In the genomic region with DNA sequence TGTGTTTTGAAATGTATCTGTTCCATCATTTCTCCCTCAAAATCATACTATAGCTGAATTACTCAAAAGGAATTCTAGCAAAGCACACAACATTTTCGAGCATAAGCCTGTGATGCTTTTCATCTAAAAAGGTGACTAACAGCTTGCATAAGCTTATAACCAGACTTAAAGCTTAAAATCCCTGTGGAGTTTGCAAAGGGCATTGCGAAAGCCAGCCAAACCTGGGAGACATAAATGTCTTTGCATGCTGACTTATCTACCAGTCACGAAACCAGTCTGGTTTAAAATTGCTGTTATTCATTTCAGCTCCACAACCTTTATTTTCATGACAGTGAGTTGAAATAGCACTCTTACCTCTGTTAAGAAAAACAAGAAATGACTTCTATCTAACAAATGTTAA, we compare ENCODE assay signal across 15 cellular contexts. TPM values are rescaled to one million over a fixed set of nuclear protein-coding genes. Genes with fewer than 3 reads are reported as not detected.
DNase-seq lines count a peak whose midpoint lies in the region; ATAC-seq and TF ChIP-seq lines count a peak whose summit lies in the region.
"Had no signal": no experiment of that assay in that cellular context is flagged by ENCODE, and none has a peak within 500 bp of the region (broad histone marks: within the 10 kb centered on the region; RNA-seq: fewer than 3 reads in every experiment).

No MANE protein-coding gene starts in this region.

- H3K36me3 ChIP-seq in brain microvascular endothelial cell (replicated peaks), result no peaks in the 10 kb centered on the region
- H3K36me3 ChIP-seq: esophagus muscularis mucosa, left ventricle myocardium inferior had no signal

- no peak overlapping the region for H3K27ac ChIP-seq in brain microvascular endothelial cell
- H3K27ac ChIP-seq: esophagus muscularis mucosa, HL-60, left ventricle myocardium inferior had no signal

- no peak overlapping the region for H3K4me3 Mint-ChIP-seq in stimulated activated naive B cell treated with anti-CD40 and anti-IgM and Interleukin-4, amounts not matched to agents 10 μg/mL and 1 μg/mL and 100 μg/mL, for 72 hours
- H3K4me3 Mint-ChIP-seq: CD4-positive, CD25-positive, alpha-beta regulatory T cell had no signal

- no peak for ATAC-seq in left lobe of liver
- ATAC-seq in HG03159 (IDR thresholded peaks at IDR 0.05; ENCODE audit: unreplicated experiment), result no peak
- no peak for ATAC-seq in stimulated activated naive B cell treated with anti-CD40 and anti-IgM and Interleukin-4, amounts not matched to agents 10 μg/mL and 1 μg/mL and 100 μg/mL, for 72 hours (replicated peaks)

- H3K27me3 ChIP-seq in brain microvascular endothelial cell (replicated peaks), result no peaks in the 10 kb centered on the region
- H3K27me3 ChIP-seq: esophagus muscularis mucosa had no signal

- TF ChIP-seq CTCF in brain microvascular endothelial cell (IDR thresholded peaks at IDR 0.05; ENCODE audit: low read depth, low read length, missing control alignments), result no peak

- peak; percentile 45 for DNase-seq in AG08396 (ENCODE audit: low spot score)
- DNase-seq in M059J (ENCODE audit: low read depth), result peak; percentile 73
- DNase-seq in brain microvascular endothelial cell, result peak; percentile 76
- DNase-seq in iris pigment epithelial cell (ENCODE audit: low read depth), result peak; percentile 97
- DNase-seq in left lobe of liver (ENCODE audit: low spot score), result no peak
- no peak for DNase-seq in DMS53 treated with DMSO at 0.1 percent for 48 hours (lab: John Stamatoyannopoulos, UW; ENCODE audit: unreplicated experiment)
- no peak for DNase-seq in stimulated activated naive B cell treated with anti-CD40 and anti-IgM and Interleukin-4, amounts not matched to agents 10 μg/mL and 1 μg/mL and 100 μg/mL, for 72 hours
- DNase-seq: amygdala; CD4-positive, CD25-positive, alpha-beta regulatory T cell; left ventricle myocardium inferior; occipital lobe; stimulated activated CD4-positive, alpha-beta T cell treated with anti-CD3 and anti-CD28 coated beads, Interleukin-4, amount 100 ng/mL, for 24 hours had no signal

- H3K36me3 Mint-ChIP-seq in stimulated activated naive B cell treated with anti-CD40 and anti-IgM and Interleukin-4, amounts not matched to agents 10 μg/mL and 1 μg/mL and 100 μg/mL, for 72 hours, result no peaks in the 10 kb centered on the region

- H3K27me3 Mint-ChIP-seq in stimulated activated naive B cell treated with anti-CD40 and anti-IgM and Interleukin-4, amounts not matched to agents 10 μg/mL and 1 μg/mL and 100 μg/mL, for 72 hours, result no peaks in the 10 kb centered on the region

- H3K9me3 Mint-ChIP-seq in stimulated activated naive B cell treated with anti-CD40 and anti-IgM and Interleukin-4, amounts not matched to agents 10 μg/mL and 1 μg/mL and 100 μg/mL, for 72 hours, result no peaks in the 10 kb centered on the region
- H3K9me3 Mint-ChIP-seq: CD4-positive, CD25-positive, alpha-beta regulatory T cell had no signal

- H3K27ac Mint-ChIP-seq in stimulated activated naive B cell treated with anti-CD40 and anti-IgM and Interleukin-4, amounts not matched to agents 10 μg/mL and 1 μg/mL and 100 μg/mL, for 72 hours, result no peak overlapping the region
- H3K27ac Mint-ChIP-seq: CD4-positive, CD25-positive, alpha-beta regulatory T cell had no signal

- no peaks in the 10 kb centered on the region for H3K4me1 Mint-ChIP-seq in stimulated activated naive B cell treated with anti-CD40 and anti-IgM and Interleukin-4, amounts not matched to agents 10 μg/mL and 1 μg/mL and 100 μg/mL, for 72 hours

- H3K4me3 ChIP-seq in brain microvascular endothelial cell (ENCODE audit: low read depth, low read length), result no peak overlapping the region
- H3K4me3 ChIP-seq: esophagus muscularis mucosa, left ventricle myocardium inferior had no signal

- in situ Hi-C loops in brain microvascular endothelial cell (cut with HindIII; ENCODE audit: low pct_ligation_motif_present, low sequenced_read_pairs), result no loop called here

RNA-seq across cellular contexts. Expression of gene LIPC, which starts 35.6 kb away (rescaled TPM):
- 1.6 and 2.5 TPM in 2 replicates for total RNA-seq in M059J (2014; rRNA removed; shearing (Covaris generic))
- 202 TPM for total RNA-seq in left lobe of liver

Comparison
In these comparisons a context has a peak if more than half of its experiments do, and no peak if none do; other contexts are left out.
1. DNase-seq: peak in AG08396 (single experiment), M059J (single experiment), brain microvascular endothelial cell (single experiment) and iris pigment epithelial cell (single experiment); none in left lobe of liver (single experiment), DMS53 treated with DMSO at 0.1 percent for 48 hours (single experiment) and stimulated activated naive B cell treated with anti-CD40 and anti-IgM and Interleukin-4, amounts not matched to agents 10 μg/mL and 1 μg/mL and 100 μg/mL, for 72 hours (single experiment).
2. RNA of gene LIPC, which starts 35.6 kb away (total RNA-seq): 202 TPM in left lobe of liver (single experiment); 1.6 to 2.5 TPM in M059J; every median in the first group is over 10 times any median in the second.